20 cellular contexts compared by ENCODE assay signal in the genomic region with DNA sequence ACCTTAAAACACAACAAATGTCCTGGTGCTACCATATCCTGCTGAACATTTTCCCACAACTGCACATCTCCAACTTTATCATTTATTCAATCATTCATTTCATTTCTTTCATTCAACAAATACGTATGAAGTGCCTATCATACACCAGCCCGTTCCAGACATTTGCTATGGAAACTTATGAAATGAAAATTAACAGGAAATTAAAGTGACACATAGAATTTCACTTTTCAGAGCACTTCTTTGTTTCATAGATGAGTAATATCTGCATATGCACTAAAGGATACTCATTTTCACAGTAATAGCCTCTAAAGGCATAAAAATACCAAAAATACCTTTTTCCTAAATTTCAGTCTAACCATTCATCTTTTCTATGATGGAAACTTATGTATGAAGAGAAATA.
"Had no signal": no experiment of that assay in that cellular context is flagged by ENCODE, and none has a peak within 500 bp of the region (broad histone marks: within the 10 kb centered on the region; RNA-seq: fewer than 3 reads in every experiment).

No MANE protein-coding gene starts in this region.

- H3K36me3 ChIP-seq: colonic mucosa, prostate gland had no signal

- H3K27ac ChIP-seq: colonic mucosa, lower lobe of right lung, prostate gland, right lobe of liver, thoracic aorta, upper lobe of right lung had no signal

- H3K27ac Mint-ChIP-seq: mesothelial cell of epicardium; T-helper 2 cell treated with Interferon-gamma antibody and Interleukin-4, amounts not matched to agents 5 μg/mL and 100 μg/mL, for 36 hours had no signal

- H3K4me3 ChIP-seq: colonic mucosa, lower lobe of right lung, prostate gland, right lobe of liver, smooth muscle cell, thoracic aorta, upper lobe of right lung had no signal

- H3K9me3 ChIP-seq: colonic mucosa, lower lobe of right lung, prostate gland, right lobe of liver, thoracic aorta, upper lobe of right lung had no signal

- ATAC-seq: esophagus mucosa, lower lobe of right lung, right lobe of liver, upper lobe of right lung had no signal

- H3K4me1 ChIP-seq: colonic mucosa, lower lobe of right lung, prostate gland, upper lobe of right lung had no signal

- H3K9me3 Mint-ChIP-seq: mesothelial cell of epicardium; nephron progenitor cell; T-helper 2 cell treated with Interferon-gamma antibody and Interleukin-4, amounts not matched to agents 5 μg/mL and 100 μg/mL, for 36 hours had no signal

- H3K27me3 ChIP-seq: colonic mucosa, right lobe of liver, upper lobe of right lung had no signal

- DNase-seq: activated CD4-positive, CD25-positive, alpha-beta regulatory T cell; activated CD8-positive, alpha-beta memory T cell treated with anti-CD3 and anti-CD28 coated beads, Interleukin-2, amount 50 U/mL, for 48 hours; activated effector memory CD4-positive, alpha-beta T cell treated with anti-CD3 and anti-CD28 coated beads, Interleukin-2, amount 50 U/mL, for 16 hours; caudate nucleus; colonic mucosa; hypothalamus; lower lobe of right lung; nephron progenitor cell; occipital lobe; right lobe of liver; stimulated activated CD4-positive, alpha-beta T cell treated with anti-CD3 and anti-CD28 coated beads, Interleukin-4, amount 100 ng/mL, for 4 hours; stimulated activated CD8-positive, alpha-beta memory T cell treated with anti-CD3 and anti-CD28 coated beads, Interleukin-4, amount 100 ng/mL, for 48 hours; SW 1271; upper lobe of right lung had no signal

- H3K4me3 Mint-ChIP-seq: mesothelial cell of epicardium; nephron progenitor cell; T-helper 2 cell treated with Interferon-gamma antibody and Interleukin-4, amounts not matched to agents 5 μg/mL and 100 μg/mL, for 36 hours had no signal
